ENCODE assay signal across 18 cellular contexts in the genomic region with DNA sequence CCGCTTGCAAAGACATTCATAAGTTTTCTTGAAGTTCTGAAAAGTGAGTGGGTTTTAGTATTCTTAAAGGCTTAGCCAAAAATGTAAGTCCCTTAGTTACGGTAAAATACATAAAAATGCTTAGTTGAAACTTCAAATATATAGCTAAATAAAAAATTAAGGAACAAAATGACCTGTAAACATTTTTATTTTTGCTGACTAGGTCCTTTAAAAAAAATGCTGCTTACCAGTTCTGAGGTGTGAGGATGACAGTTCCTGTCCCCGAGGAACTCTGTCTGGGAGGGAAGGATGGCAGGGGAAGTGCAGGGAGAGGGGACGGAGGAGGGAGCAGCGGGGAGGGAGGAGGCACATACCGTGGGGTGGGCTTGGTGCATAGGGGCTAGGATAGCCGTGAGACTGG.
"Had no signal": no experiment of that assay in that cellular context is flagged by ENCODE, and none has a peak within 500 bp of the region (broad histone marks: within the 10 kb centered on the region; RNA-seq: fewer than 3 reads in every experiment).

No MANE protein-coding gene starts in this region.

- H3K9me3 ChIP-seq: SJSA1 had no signal

- H3K4me1 ChIP-seq: SJSA1 had no signal

- H3K27ac ChIP-seq: KMS-11, SJSA1, SK-N-MC had no signal

- FAIRE-seq: HTR-8/SVneo, RCC 7860 had no signal

- H3K4me2 ChIP-seq: KMS-11 had no signal

- H3K4me3 ChIP-seq: SJSA1, SK-N-MC had no signal

- H3K9ac ChIP-seq: KMS-11 had no signal

- H3K36me3 ChIP-seq: SJSA1 had no signal

- DNase-seq: Kasumi-1, MM.1S, NCI-H1092 treated with DMSO at 0.1 percent for 48 hours, NCI-H1436, NCI-H187, NCI-H2029, NCI-H2171 treated with DMSO at 0.1 percent for 48 hours, NCI-H524, NCI-H526 treated with DMSO at 0.1 percent for 48 hours, NCI-H748 treated with DMSO at 0.1 percent for 48 hours, Right ventricle myocardium superior, RPMI8226, SIG-M5 had no signal
